1 cellular context compared by ENCODE assay signal in genomic region chr9:34346873-34347799, GRCh38.
TF ChIP-seq lines count a peak whose summit lies in the region.

No MANE protein-coding gene starts in this region.

TF ChIP-seq in HepG2, 621 proteins besides CTCF, POLR2A, EP300 and RAD21 (continues in another document):
- TF ChIP-seq ZBTB7A (CRISPR knock-in tag; IDR thresholded peaks at IDR 0.05) (no peak), ZNF562 (CRISPR knock-in tag; IDR thresholded peaks at IDR 0.05; ENCODE audit: borderline replicate concordance) (no peak), PTBP1 (IDR thresholded peaks at IDR 0.05; ENCODE audit: low read depth, low read length, poor library complexity, severe bottlenecking) (no peak), ZNF333 (CRISPR knock-in tag; IDR thresholded peaks at IDR 0.05; ENCODE audit: borderline replicate concordance) (no peak), CREB1 (IDR thresholded peaks at IDR 0.05) (no peak), CREB1 (CRISPR knock-in tag; IDR thresholded peaks at IDR 0.05) (no peak), YY1 (IDR thresholded peaks at IDR 0.05; ENCODE audit: insufficient read depth, insufficient replicate concordance, low read depth, low read length) (no peak), ZNF501 (CRISPR knock-in tag; IDR thresholded peaks at IDR 0.05) (no peak), SUZ12 (IDR thresholded peaks at IDR 0.05; ENCODE audit: low read depth, low read length) (no peak), ESRRA (CRISPR knock-in tag; IDR thresholded peaks at IDR 0.05; ENCODE audit: low read depth) (0 out of 2 replicates have a peak, but pooled peaks have one; percentile 27), ZZZ3 (CRISPR knock-in tag; IDR thresholded peaks at IDR 0.05; ENCODE audit: borderline replicate concordance) (no peak), HNF1B (CRISPR knock-in tag; IDR thresholded peaks at IDR 0.05) (no peak; the same call in 1 of the 2 replicates), ZNF407 (CRISPR knock-in tag; IDR thresholded peaks at IDR 0.05; ENCODE audit: not compliant biosample characterization) (no peak), SMAD1 (CRISPR knock-in tag; IDR thresholded peaks at IDR 0.05; ENCODE audit: borderline replicate concordance, low read depth) (no peak), ZNF326 (CRISPR knock-in tag; IDR thresholded peaks at IDR 0.05; ENCODE audit: borderline replicate concordance) (no peak), ZNF557 (CRISPR knock-in tag; IDR thresholded peaks at IDR 0.05) (no peak), SOX6 (IDR thresholded peaks at IDR 0.05) (no peak), SOX6 (CRISPR knock-in tag; IDR thresholded peaks at IDR 0.05) (peak; percentile 18; the same call in 1 of the 2 replicates), TCF7L2 (IDR thresholded peaks at IDR 0.05; ENCODE audit: low read depth, low read length) (no peak), MAZ (IDR thresholded peaks at IDR 0.05; ENCODE audit: borderline replicate concordance, low read depth, low read length) (no peak), MAZ (CRISPR knock-in tag; IDR thresholded peaks at IDR 0.05; ENCODE audit: low read depth) (peak; percentile 52; the same call in 1 of the 2 replicates), ZNF136 (CRISPR knock-in tag; IDR thresholded peaks at IDR 0.05; ENCODE audit: low read depth) (no peak), ZBTB40 (IDR thresholded peaks at IDR 0.05) (no peak), ZBTB40 (CRISPR knock-in tag; IDR thresholded peaks at IDR 0.05) (no peak), ZNF891 (CRISPR knock-in tag; IDR thresholded peaks at IDR 0.05) (no peak), ADNP (CRISPR knock-in tag; IDR thresholded peaks at IDR 0.05) (peak; percentile 43; the same call in 1 of the 2 replicates), PREB (CRISPR knock-in tag; IDR thresholded peaks at IDR 0.05) (no peak), ZNF883 (CRISPR knock-in tag; IDR thresholded peaks at IDR 0.05; ENCODE audit: not compliant biosample characterization) (no peak), WIZ (CRISPR knock-in tag; IDR thresholded peaks at IDR 0.05) (0 out of 2 replicates have a peak, but pooled peaks have one; percentile 53), NFAT5 (CRISPR knock-in tag; IDR thresholded peaks at IDR 0.05) (no peak)
